In the genomic region with DNA sequence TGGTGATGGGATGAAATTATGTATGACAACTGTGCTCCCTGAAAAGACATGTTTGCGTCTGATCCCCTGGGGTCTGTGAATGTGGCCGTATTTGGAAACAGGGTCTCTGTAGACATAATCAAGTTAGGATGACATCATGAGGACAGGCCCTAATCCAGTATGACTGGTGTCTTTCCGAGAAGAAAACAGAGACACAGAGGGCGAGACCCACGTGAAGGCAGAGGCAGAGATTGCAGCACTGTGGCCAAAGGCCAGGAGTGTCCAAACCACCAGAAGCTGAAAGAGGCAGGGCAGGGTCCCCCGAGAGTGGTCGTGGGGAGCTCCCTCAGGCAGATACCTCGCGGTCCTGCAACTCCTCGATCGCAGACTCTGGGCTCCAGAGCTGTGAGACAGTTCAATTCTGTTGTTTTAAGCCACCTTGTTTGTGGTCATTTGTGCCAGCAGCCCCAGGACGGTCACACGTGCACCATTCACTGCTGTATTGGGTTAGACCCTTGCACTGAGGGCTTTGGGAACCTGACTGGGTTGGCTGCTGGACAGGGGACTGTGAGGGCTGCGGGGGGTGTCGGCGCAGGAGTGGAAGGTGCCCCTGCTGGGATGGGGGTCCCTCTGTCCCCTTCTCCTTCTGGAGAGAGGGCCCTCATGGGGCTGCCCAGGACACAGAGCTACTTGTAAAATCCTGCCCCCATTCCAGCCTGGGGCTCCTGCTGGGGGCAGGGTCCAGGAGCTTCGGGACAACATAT, we compare ENCODE assay signal across 1 cellular context.
TF ChIP-seq lines count a peak whose summit lies in the region.

No MANE protein-coding gene starts in this region.

TF ChIP-seq in H1, 55 proteins besides CTCF, POLR2A, EP300 and RAD21:
- TF ChIP-seq RXRA (IDR thresholded peaks at IDR 0.05; ENCODE audit: insufficient read depth, low read depth, low read length) (no peak), JUND (IDR thresholded peaks at IDR 0.05; ENCODE audit: low read length) (no peak), KDM4A (IDR thresholded peaks at IDR 0.05; ENCODE audit: low read depth, low read length, severe bottlenecking) (no peak), HDAC2 (IDR thresholded peaks at IDR 0.05; ENCODE audit: borderline replicate concordance in 1 of 2, low read depth in 2 of 2, low read length in 2 of 2) (no peak), CHD1 (IDR thresholded peaks at IDR 0.05; ENCODE audit: low read depth, low read length) (no peak), SIN3A (conservative IDR thresholded peaks at IDR 0.05 in 1 of 2, IDR thresholded peaks at IDR 0.05 in 1 of 2; ENCODE audit: low read depth in 1 of 2, low read length in 2 of 2) (no peak), RBBP5 (IDR thresholded peaks at IDR 0.05; ENCODE audit: borderline replicate concordance, low read depth, low read length) (no peak), CEBPB (IDR thresholded peaks at IDR 0.05; ENCODE audit: low read depth, low read length) (no peak), TAF7 (optimal IDR thresholded peaks at IDR 0.05; ENCODE audit: borderline replicate concordance, low read depth, low read length) (no peak), EZH2 (IDR thresholded peaks at IDR 0.05; ENCODE audit: low read depth, low read length, severe bottlenecking) (no peak), SP4 (IDR thresholded peaks at IDR 0.05; ENCODE audit: low read length) (no peak), SP1 (IDR thresholded peaks at IDR 0.05; ENCODE audit: low read depth, low read length) (no peak), ZNF274 (IDR thresholded peaks at IDR 0.05; ENCODE audit: borderline replicate concordance, extremely low read depth, low read length) (no peak), TCF12 (IDR thresholded peaks at IDR 0.05; ENCODE audit: low read depth, low read length) (no peak), SAP30 (IDR thresholded peaks at IDR 0.05; ENCODE audit: insufficient read depth, insufficient replicate concordance, low read length) (no peak), NANOG (IDR thresholded peaks at IDR 0.05; ENCODE audit: insufficient read depth, low read depth, low read length, poor library complexity, severe bottlenecking) (no peak), ASH2L (IDR thresholded peaks at IDR 0.05; ENCODE audit: low read length) (no peak)
- TF ChIP-seq, protein P1, sequence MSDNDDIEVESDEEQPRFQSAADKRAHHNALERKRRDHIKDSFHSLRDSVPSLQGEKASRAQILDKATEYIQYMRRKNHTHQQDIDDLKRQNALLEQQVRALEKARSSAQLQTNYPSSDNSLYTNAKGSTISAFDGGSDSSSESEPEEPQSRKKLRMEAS (IDR thresholded peaks at IDR 0.05) = no peak
- TF ChIP-seq, protein P2, sequence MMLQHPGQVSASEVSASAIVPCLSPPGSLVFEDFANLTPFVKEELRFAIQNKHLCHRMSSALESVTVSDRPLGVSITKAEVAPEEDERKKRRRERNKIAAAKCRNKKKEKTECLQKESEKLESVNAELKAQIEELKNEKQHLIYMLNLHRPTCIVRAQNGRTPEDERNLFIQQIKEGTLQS (IDR thresholded peaks at IDR 0.05; ENCODE audit: insufficient read depth, low read depth, low read length) = no peak
- TF ChIP-seq, protein P3, sequence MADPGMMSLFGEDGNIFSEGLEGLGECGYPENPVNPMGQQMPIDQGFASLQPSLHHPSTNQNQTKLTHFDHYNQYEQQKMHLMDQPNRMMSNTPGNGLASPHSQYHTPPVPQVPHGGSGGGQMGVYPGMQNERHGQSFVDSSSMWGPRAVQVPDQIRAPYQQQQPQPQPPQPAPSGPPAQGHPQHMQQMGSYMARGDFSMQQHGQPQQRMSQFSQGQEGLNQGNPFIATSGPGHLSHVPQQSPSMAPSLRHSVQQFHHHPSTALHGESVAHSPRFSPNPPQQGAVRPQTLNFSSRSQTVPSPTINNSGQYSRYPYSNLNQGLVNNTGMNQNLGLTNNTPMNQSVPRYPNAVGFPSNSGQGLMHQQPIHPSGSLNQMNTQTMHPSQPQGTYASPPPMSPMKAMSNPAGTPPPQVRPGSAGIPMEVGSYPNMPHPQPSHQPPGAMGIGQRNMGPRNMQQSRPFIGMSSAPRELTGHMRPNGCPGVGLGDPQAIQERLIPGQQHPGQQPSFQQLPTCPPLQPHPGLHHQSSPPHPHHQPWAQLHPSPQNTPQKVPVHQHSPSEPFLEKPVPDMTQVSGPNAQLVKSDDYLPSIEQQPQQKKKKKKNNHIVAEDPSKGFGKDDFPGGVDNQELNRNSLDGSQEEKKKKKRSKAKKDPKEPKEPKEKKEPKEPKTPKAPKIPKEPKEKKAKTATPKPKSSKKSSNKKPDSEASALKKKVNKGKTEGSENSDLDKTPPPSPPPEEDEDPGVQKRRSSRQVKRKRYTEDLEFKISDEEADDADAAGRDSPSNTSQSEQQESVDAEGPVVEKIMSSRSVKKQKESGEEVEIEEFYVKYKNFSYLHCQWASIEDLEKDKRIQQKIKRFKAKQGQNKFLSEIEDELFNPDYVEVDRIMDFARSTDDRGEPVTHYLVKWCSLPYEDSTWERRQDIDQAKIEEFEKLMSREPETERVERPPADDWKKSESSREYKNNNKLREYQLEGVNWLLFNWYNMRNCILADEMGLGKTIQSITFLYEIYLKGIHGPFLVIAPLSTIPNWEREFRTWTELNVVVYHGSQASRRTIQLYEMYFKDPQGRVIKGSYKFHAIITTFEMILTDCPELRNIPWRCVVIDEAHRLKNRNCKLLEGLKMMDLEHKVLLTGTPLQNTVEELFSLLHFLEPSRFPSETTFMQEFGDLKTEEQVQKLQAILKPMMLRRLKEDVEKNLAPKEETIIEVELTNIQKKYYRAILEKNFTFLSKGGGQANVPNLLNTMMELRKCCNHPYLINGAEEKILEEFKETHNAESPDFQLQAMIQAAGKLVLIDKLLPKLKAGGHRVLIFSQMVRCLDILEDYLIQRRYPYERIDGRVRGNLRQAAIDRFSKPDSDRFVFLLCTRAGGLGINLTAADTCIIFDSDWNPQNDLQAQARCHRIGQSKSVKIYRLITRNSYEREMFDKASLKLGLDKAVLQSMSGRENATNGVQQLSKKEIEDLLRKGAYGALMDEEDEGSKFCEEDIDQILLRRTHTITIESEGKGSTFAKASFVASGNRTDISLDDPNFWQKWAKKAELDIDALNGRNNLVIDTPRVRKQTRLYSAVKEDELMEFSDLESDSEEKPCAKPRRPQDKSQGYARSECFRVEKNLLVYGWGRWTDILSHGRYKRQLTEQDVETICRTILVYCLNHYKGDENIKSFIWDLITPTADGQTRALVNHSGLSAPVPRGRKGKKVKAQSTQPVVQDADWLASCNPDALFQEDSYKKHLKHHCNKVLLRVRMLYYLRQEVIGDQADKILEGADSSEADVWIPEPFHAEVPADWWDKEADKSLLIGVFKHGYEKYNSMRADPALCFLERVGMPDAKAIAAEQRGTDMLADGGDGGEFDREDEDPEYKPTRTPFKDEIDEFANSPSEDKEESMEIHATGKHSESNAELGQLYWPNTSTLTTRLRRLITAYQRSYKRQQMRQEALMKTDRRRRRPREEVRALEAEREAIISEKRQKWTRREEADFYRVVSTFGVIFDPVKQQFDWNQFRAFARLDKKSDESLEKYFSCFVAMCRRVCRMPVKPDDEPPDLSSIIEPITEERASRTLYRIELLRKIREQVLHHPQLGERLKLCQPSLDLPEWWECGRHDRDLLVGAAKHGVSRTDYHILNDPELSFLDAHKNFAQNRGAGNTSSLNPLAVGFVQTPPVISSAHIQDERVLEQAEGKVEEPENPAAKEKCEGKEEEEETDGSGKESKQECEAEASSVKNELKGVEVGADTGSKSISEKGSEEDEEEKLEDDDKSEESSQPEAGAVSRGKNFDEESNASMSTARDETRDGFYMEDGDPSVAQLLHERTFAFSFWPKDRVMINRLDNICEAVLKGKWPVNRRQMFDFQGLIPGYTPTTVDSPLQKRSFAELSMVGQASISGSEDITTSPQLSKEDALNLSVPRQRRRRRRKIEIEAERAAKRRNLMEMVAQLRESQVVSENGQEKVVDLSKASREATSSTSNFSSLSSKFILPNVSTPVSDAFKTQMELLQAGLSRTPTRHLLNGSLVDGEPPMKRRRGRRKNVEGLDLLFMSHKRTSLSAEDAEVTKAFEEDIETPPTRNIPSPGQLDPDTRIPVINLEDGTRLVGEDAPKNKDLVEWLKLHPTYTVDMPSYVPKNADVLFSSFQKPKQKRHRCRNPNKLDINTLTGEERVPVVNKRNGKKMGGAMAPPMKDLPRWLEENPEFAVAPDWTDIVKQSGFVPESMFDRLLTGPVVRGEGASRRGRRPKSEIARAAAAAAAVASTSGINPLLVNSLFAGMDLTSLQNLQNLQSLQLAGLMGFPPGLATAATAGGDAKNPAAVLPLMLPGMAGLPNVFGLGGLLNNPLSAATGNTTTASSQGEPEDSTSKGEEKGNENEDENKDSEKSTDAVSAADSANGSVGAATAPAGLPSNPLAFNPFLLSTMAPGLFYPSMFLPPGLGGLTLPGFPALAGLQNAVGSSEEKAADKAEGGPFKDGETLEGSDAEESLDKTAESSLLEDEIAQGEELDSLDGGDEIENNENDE (IDR thresholded peaks at IDR 0.05; ENCODE audit: insufficient replicate concordance, low read length) = no peak
